ENCODE assay signal across 8 cellular contexts in genomic region chr22:27801616-27802388, GRCh38. TPM values are rescaled to one million over a fixed set of nuclear protein-coding genes. Genes with fewer than 3 reads are reported as not detected.
DNase-seq lines count a peak whose midpoint lies in the region; ATAC-seq and TF ChIP-seq lines count a peak whose summit lies in the region.

MN1 (minus strand) TSS chr22:27801756; CDS start chr22:27800543, 1,213 bp downstream.

- peak within 1 kb of the TSS; percentile 48 for H3K9ac ChIP-seq in SK-N-SH

- H3K36me3 ChIP-seq in SK-N-SH (replicated peaks in 1 of 2; ENCODE audit: control insufficient read depth in 1 of 2, insufficient read depth in 2 of 2, low read length in 1 of 2), result no peaks in the 10 kb centered on the region
- H3K36me3 ChIP-seq in hepatocyte (replicated peaks; ENCODE audit: insufficient read depth, low read depth), result no peaks in the 10 kb centered on the region

- H3K4me2 ChIP-seq in SK-N-SH (peak within 1 kb of the TSS; percentile 97), hepatocyte (peak within 1 kb of the TSS; percentile 97)

- H3K9me3 Mint-ChIP-seq in progenitor cell of endocrine pancreas (ENCODE audit: low read depth), result no peaks in the 10 kb centered on the region

- H3K27ac ChIP-seq in SK-N-SH (ENCODE audit: low read depth in 2 of 2, low read length in 1 of 2), result peak within 1 kb of the TSS in 1 of 2 experiments; percentile 64; a peak in 2 of 4 replicates
- no peak within 1 kb of the TSS for H3K27ac ChIP-seq in hepatocyte

- TF ChIP-seq RAD21 in SK-N-SH (IDR thresholded peaks at IDR 0.05; ENCODE audit: low read length), result no peak

- H3K36me3 Mint-ChIP-seq in progenitor cell of endocrine pancreas (ENCODE audit: insufficient read depth), result no peaks in the 10 kb centered on the region

- WGBS in SK-N-SH (ENCODE audit: low lambda C conversion rate), result 9% methylated on average over 28 of the region's 61 CpGs
- 1% methylated on average over 51 of the region's 61 CpGs for WGBS in hepatocyte (ENCODE audit: low lambda C conversion rate, missing lambda C conversion rate)

- H3K9me3 ChIP-seq in SK-N-SH, result no peaks in the 10 kb centered on the region
- H3K9me3 ChIP-seq in hepatocyte (ENCODE audit: low read depth), result no peaks in the 10 kb centered on the region

- H3K4me1 ChIP-seq in SK-N-SH (ENCODE audit: control insufficient read depth in 1 of 2, insufficient read depth in 2 of 2, low read depth in 1 of 2, low read length in 1 of 2) (peaks cover 0 to 6% of the 10 kb centered on the region in 2 experiments; a peak in 1 of 4 replicates), hepatocyte (ENCODE audit: insufficient read depth) (peaks cover 38% of the 10 kb centered on the region)

- POLR2A ChIA-PET in SK-N-SH (lab: Yijun Ruan, JAX), result no interaction called here

- H3K4me3 ChIP-seq in SK-N-SH (ENCODE audit: low read depth in 2 of 2, low read length in 1 of 2), result peak within 1 kb of the TSS; percentile 61 to 71
- H3K4me3 ChIP-seq in astrocyte of the cerebellum (ENCODE audit: low read depth, low read length), result peak within 1 kb of the TSS; percentile 76
- H3K4me3 ChIP-seq in hepatocyte, result peak within 1 kb of the TSS; percentile 92

- H3K79me2 ChIP-seq in SK-N-SH (ENCODE audit: insufficient read depth), result no peaks in the 10 kb centered on the region
- H3K79me2 ChIP-seq in hepatocyte, result no peaks in the 10 kb centered on the region

- ATAC-seq in GM19395 (IDR thresholded peaks at IDR 0.05; ENCODE audit: unreplicated experiment), result no peak
- no peak for ATAC-seq in HG02588 (IDR thresholded peaks at IDR 0.05; ENCODE audit: unreplicated experiment)

- in situ Hi-C loops in astrocyte of the cerebellum (cut with HindIII; ENCODE audit: low sequenced_read_pairs), result no loop called here

- no peaks in the 10 kb centered on the region for H3K9me2 ChIP-seq in SK-N-SH
- H3K9me2 ChIP-seq in hepatocyte (replicated peaks; ENCODE audit: insufficient read depth), result no peaks in the 10 kb centered on the region

- TF ChIP-seq EP300 in SK-N-SH (IDR thresholded peaks at IDR 0.05; ENCODE audit: borderline replicate concordance in 1 of 2, low read depth in 1 of 2, low read length in 1 of 2), result no peak

- peak within 1 kb of the TSS; percentile 78 for H2AFZ ChIP-seq in SK-N-SH (ENCODE audit: low read depth)
- peak within 1 kb of the TSS; percentile 73 for H2AFZ ChIP-seq in hepatocyte

- DNase-seq in GM20000 (ENCODE audit: low spot score), result peak; percentile 68
- peak; percentile 89 for DNase-seq in SK-N-SH
- no peak for DNase-seq in astrocyte of the cerebellum (ENCODE audit: low read depth)
- peak; percentile 55 for DNase-seq in hepatocyte (ENCODE audit: low spot score)
- peak; percentile 38 for DNase-seq in progenitor cell of endocrine pancreas (ENCODE audit: low spot score, unreplicated experiment)
- DNase-seq in NK-92 treated with Interleukin-12 subunit alpha and Interleukin-12 subunit beta, amount 100 ng/mL, for 24 hours (lab: John Stamatoyannopoulos, UW), result no peak

- CTCF ChIA-PET in SK-N-SH (lab: Yijun Ruan, JAX), result interaction anchor here (0.8 to 2.1 kb wide), 2 partner anchors 18 to 85 kb away, joined by 3 to 6 read pairs; no protein-coding TSS in a partner anchor

- peak within 1 kb of the TSS; percentile 78 for H3K4me3 Mint-ChIP-seq in progenitor cell of endocrine pancreas (ENCODE audit: low read depth)

- peaks cover 11% of the 10 kb centered on the region for H3K4me1 Mint-ChIP-seq in progenitor cell of endocrine pancreas (ENCODE audit: low read depth)

- no peak for TF ChIP-seq CTCF in GM20000 (IDR thresholded peaks at IDR 0.05; ENCODE audit: extremely low read depth, missing control alignments)
- no peak for TF ChIP-seq CTCF in SK-N-SH (IDR thresholded peaks at IDR 0.05)
- no peak for TF ChIP-seq CTCF in astrocyte of the cerebellum (IDR thresholded peaks at IDR 0.05; ENCODE audit: low read depth, low read length, missing control alignments)
- TF ChIP-seq CTCF in hepatocyte (IDR thresholded peaks at IDR 0.05; ENCODE audit: poor library complexity), result no peak
- TF ChIP-seq CTCF in progenitor cell of endocrine pancreas (IDR thresholded peaks at IDR 0.05; ENCODE audit: unreplicated experiment), result no peak

- peaks cover 39% of the 10 kb centered on the region for H3K27me3 Mint-ChIP-seq in progenitor cell of endocrine pancreas

- H3F3A ChIP-seq in SK-N-SH (replicated peaks; ENCODE audit: insufficient read depth), result peaks cover 5% of the 10 kb centered on the region

- peak within 1 kb of the TSS; percentile 80 for H3K27ac Mint-ChIP-seq in progenitor cell of endocrine pancreas

- H3K27me3 ChIP-seq in SK-N-SH (ENCODE audit: insufficient read depth) (0 out of 2 replicates have a peak, but pooled peaks cover 7% of the 10 kb centered on the region), hepatocyte (peaks cover 68% of the 10 kb centered on the region)

- H4K20me1 ChIP-seq in SK-N-SH (ENCODE audit: insufficient read depth), result no peaks in the 10 kb centered on the region
- H4K20me1 ChIP-seq in hepatocyte (ENCODE audit: insufficient read depth, poor library complexity, severe bottlenecking), result no peaks in the 10 kb centered on the region

TF ChIP-seq in SK-N-SH, 30 proteins besides CTCF, POLR2A, EP300 and RAD21:
- TF ChIP-seq MEF2A (IDR thresholded peaks at IDR 0.05; ENCODE audit: borderline replicate concordance, low read depth) (no peak), CHD2 (IDR thresholded peaks at IDR 0.05; ENCODE audit: low read length, partially characterized antibody) (no peak), GABPA (IDR thresholded peaks at IDR 0.05; ENCODE audit: low read depth) (no peak), MXI1 (IDR thresholded peaks at IDR 0.05; ENCODE audit: low read depth, low read length) (no peak), FOXM1 (IDR thresholded peaks at IDR 0.05; ENCODE audit: low read depth) (no peak)
- TF ChIP-seq, protein P1, sequence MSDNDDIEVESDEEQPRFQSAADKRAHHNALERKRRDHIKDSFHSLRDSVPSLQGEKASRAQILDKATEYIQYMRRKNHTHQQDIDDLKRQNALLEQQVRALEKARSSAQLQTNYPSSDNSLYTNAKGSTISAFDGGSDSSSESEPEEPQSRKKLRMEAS (IDR thresholded peaks at IDR 0.05; ENCODE audit: low read depth), result no peak

RNA-seq across cellular contexts. Expression of gene MN1, which starts in this region (rescaled TPM):
- polyA plus RNA-seq in SK-N-SH (2012; rRNA removed), result 0.11 and 0.20 TPM in 2 replicates
- polyA plus RNA-seq in SK-N-SH (2012; cell fraction: cytosol; rRNA removed), result 0.05 TPM in 2 replicates
- 0.16 and 0.33 TPM in 2 replicates for polyA plus RNA-seq in SK-N-SH (2012; cell fraction: nucleus; rRNA removed)
- total RNA-seq in hepatocyte, result 3.2 and 4.4 TPM in 2 replicates
- 2.3 and 2.6 TPM in 2 replicates for polyA plus RNA-seq in hepatocyte
- 5.5 and 5.9 TPM in 2 replicates for total RNA-seq in progenitor cell of endocrine pancreas

Comparison
In these comparisons a context has a peak if more than half of its experiments do, and no peak if none do; other contexts are left out.
1. Peak in DNase-seq, H3K4me3 ChIP-seq, H3K9ac ChIP-seq and H3K4me2 ChIP-seq in SK-N-SH; RNA of the gene not detected or under 1 TPM.
2. DNase-seq: peak in GM20000 (single experiment), hepatocyte (single experiment) and progenitor cell of endocrine pancreas (single experiment); none in astrocyte of the cerebellum (single experiment) and NK-92 treated with Interleukin-12 subunit alpha and Interleukin-12 subunit beta, amount 100 ng/mL, for 24 hours (single experiment).
3. Peak in every context shown above with its lines, with median percentiles within 50 percentile points of each other: H3K4me3 ChIP-seq.